ENCODE assay signal across 4 cellular contexts in the genomic region with DNA sequence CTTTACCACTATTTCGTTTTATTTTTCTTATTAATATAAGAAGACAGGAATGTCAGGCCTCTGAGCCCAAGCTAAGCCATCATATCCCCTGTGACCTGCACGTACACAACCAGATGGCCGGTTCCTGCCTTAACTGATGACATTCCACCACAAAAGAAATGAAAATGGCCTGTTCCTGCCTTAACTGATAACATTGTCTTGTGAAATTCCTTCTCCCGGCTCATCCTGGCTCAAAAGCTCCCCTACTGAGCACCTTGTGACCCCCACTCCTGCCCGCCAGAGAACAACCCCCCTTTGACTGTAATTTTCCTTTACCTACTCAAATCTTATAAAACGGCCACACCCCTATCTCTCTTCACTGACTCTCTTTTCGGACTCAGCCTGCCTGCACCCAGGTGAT.
A peak's percentile ranks its signal among the peaks of the same experiment; 100 is the strongest.
DNase-seq lines count a peak whose midpoint lies in the region; TF ChIP-seq lines count a peak whose summit lies in the region.
"Not testable (repeated sequence)": the region's sequence is repeated elsewhere in the genome, so short reads cannot be mapped to it uniquely, and the experiment has no call there.

No MANE protein-coding gene starts in this region.

- H3T11ph ChIP-seq in H9 (ENCODE audit: low read length): not testable (repeated sequence)

- H3K18ac ChIP-seq in H9 (ENCODE audit: insufficient read length, low read depth, low read length); mesendoderm (ENCODE audit: low read length): not testable (repeated sequence)

- not testable (repeated sequence) for H3K9ac ChIP-seq in H9 (ENCODE audit: extremely low read depth, insufficient read length, low read length); endodermal cell (ENCODE audit: extremely low read depth, low read length, poor library complexity, severe bottlenecking); mesendoderm (ENCODE audit: low read length)
- H3K9ac ChIP-seq in HUES64 (ENCODE audit: low read depth, low read length): peak overlapping the region; percentile 17; the same call in 1 of the 2 replicates

- H3K9me3 Mint-ChIP-seq in H9 (peaks cover 17 to 36% of the 10 kb centered on the region in 2 experiments), endodermal cell (peaks cover 56% of the 10 kb centered on the region)

- H4K91ac ChIP-seq in H9 (ENCODE audit: insufficient read length, low read depth, low read length): not testable (repeated sequence)

- H3K4me3 ChIP-seq in HUES64 (ENCODE audit: low read length); endodermal cell (ENCODE audit: low read length); mesendoderm (ENCODE audit: low read length): not testable (repeated sequence)

- not testable (repeated sequence) for H3K27me3 Mint-ChIP-seq in H9 (ENCODE audit: low read depth); endodermal cell (ENCODE audit: insufficient read depth)

- H3K79me2 ChIP-seq in H9 (ENCODE audit: insufficient read depth, low read length); mesendoderm (ENCODE audit: control insufficient read depth, insufficient read depth, low read length): not testable (repeated sequence)

- H3K23me2 ChIP-seq in H9 (ENCODE audit: insufficient read length, low read depth, low read length, poor library complexity, severe bottlenecking): not testable (repeated sequence)

- H3K4me3 Mint-ChIP-seq in H9 (peak overlapping the region in 1 of 2 experiments; percentile 45; a peak in 1 of 5 replicates), endodermal cell (peak overlapping the region; percentile 12)

- not testable (repeated sequence) for DNase-seq in H9, endodermal cell, mesendoderm

- not testable (repeated sequence) for H3K14ac ChIP-seq in H9 (ENCODE audit: insufficient read depth, low read length)

- not testable (repeated sequence) for H4K5ac ChIP-seq in H9 (ENCODE audit: insufficient read length, low read depth, low read length); mesendoderm (ENCODE audit: low read length)

- H3K27me3 ChIP-seq in H9 (ENCODE audit: insufficient read depth, low read length); HUES64 (ENCODE audit: insufficient read depth, low read length); endodermal cell (ENCODE audit: control insufficient read depth, insufficient read depth, low read length, poor library complexity, severe bottlenecking); mesendoderm (ENCODE audit: insufficient read depth, low read length, poor library complexity): not testable (repeated sequence)

- H3K36me3 Mint-ChIP-seq in H9 (ENCODE audit: insufficient read depth in 1 of 3, low read depth in 3 of 3) (peaks cover 24 to 29% (median 25%) of the 10 kb centered on the region in 3 experiments), endodermal cell (ENCODE audit: low read depth) (peaks cover 21% of the 10 kb centered on the region)

- H3K27ac Mint-ChIP-seq in H9 (peak overlapping the region; percentile 31 to 97 (median 89); a peak in 5 of 7 replicates), endodermal cell (peak overlapping the region; percentile 98)

- H3K56ac ChIP-seq in H9 (ENCODE audit: insufficient read length, low read depth, low read length); mesendoderm (ENCODE audit: low read length): not testable (repeated sequence)

- not testable (repeated sequence) for H2AK5ac ChIP-seq in H9 (ENCODE audit: insufficient read length, low read length); mesendoderm (ENCODE audit: low read length)

- H4K20me1 ChIP-seq in H9 (ENCODE audit: control insufficient read depth, insufficient read depth, insufficient read length): not testable (repeated sequence)

- H3K79me1 ChIP-seq in H9 (ENCODE audit: insufficient read depth, low read depth, low read length, poor library complexity, severe bottlenecking); mesendoderm (ENCODE audit: low read length): not testable (repeated sequence)

- H2BK120ac ChIP-seq in H9 (ENCODE audit: low read depth, low read length, poor library complexity, severe bottlenecking); mesendoderm (ENCODE audit: low read depth, low read length): not testable (repeated sequence)

- H3K4ac ChIP-seq in H9 (ENCODE audit: low read depth, low read length); mesendoderm (ENCODE audit: low read depth, low read length): not testable (repeated sequence)

- H3K36me3 ChIP-seq in HUES64 (ENCODE audit: insufficient read depth, low read length); endodermal cell (ENCODE audit: control insufficient read depth, insufficient read depth, low read length); mesendoderm (ENCODE audit: control insufficient read depth, insufficient read depth, low read length): not testable (repeated sequence)

- not testable (repeated sequence) for H2BK12ac ChIP-seq in H9 (ENCODE audit: insufficient read length, low read depth, low read length)

- H3K9me3 ChIP-seq in H9 (ENCODE audit: control insufficient read depth, low read depth, low read length); HUES64 (ENCODE audit: insufficient read depth, low read depth, low read length): not testable (repeated sequence)
- peaks cover 47% of the 10 kb centered on the region for H3K9me3 ChIP-seq in endodermal cell (ENCODE audit: control insufficient read depth, low read length)

- not testable (repeated sequence) for TF ChIP-seq CTCF in H9 (conservative IDR thresholded peaks at IDR 0.05); endodermal cell (conservative IDR thresholded peaks at IDR 0.05)

- H3K4me1 Mint-ChIP-seq in H9 (peaks cover 32% of the 10 kb centered on the region in 2 experiments), endodermal cell (peaks cover 30% of the 10 kb centered on the region)

- not testable (repeated sequence) for H3K4me2 ChIP-seq in H9 (ENCODE audit: insufficient read depth, insufficient read length, low read length); mesendoderm (ENCODE audit: low read length)

- not testable (repeated sequence) for H3K23ac ChIP-seq in H9 (ENCODE audit: insufficient read length, low read depth, low read length); mesendoderm (ENCODE audit: low read length)

- H2BK15ac ChIP-seq in H9 (ENCODE audit: low read depth, low read length); mesendoderm (replicated peaks; ENCODE audit: low read depth): not testable (repeated sequence)

- not testable (repeated sequence) for H2BK5ac ChIP-seq in H9 (ENCODE audit: insufficient read length, low read length); mesendoderm (ENCODE audit: low read length)

- not testable (repeated sequence) for H2BK20ac ChIP-seq in H9 (ENCODE audit: low read depth, low read length, poor library complexity, severe bottlenecking)

- WGBS in H9 (ENCODE audit: extremely low coverage, insufficient read length, low lambda C conversion rate): no CpG with 5 or more reads among the region's 7 CpGs
- WGBS in HUES64: 18% methylated on average over 6 of the region's 7 CpGs
- WGBS in endodermal cell (ENCODE audit: insufficient coverage in 1 of 2, insufficient read length in 1 of 2), 2 experiments: 18 to 30% methylated on average over 2 to 6 of the region's 7 CpGs
- 100% methylated on average over 1 of the region's 7 CpGs for WGBS in mesendoderm (ENCODE audit: extremely low coverage, insufficient coverage, low lambda C conversion rate)

- not testable (repeated sequence) for H3K4me1 ChIP-seq in H9 (ENCODE audit: insufficient read depth, low read length); endodermal cell (ENCODE audit: control insufficient read depth, insufficient read depth, low read length); mesendoderm (ENCODE audit: control insufficient read depth, low read depth, low read length)
- peaks cover 11% of the 10 kb centered on the region for H3K4me1 ChIP-seq in HUES64 (ENCODE audit: insufficient read depth, low read length)

- not testable (repeated sequence) for H4K8ac ChIP-seq in H9 (replicated peaks; ENCODE audit: insufficient read length, low read depth, low read length); mesendoderm (ENCODE audit: low read depth, low read length)

- H3K27ac ChIP-seq in H9 (ENCODE audit: insufficient read length, low read depth, low read length); endodermal cell (ENCODE audit: low read depth, low read length): not testable (repeated sequence)
- peak overlapping the region; percentile 2; the same call in 1 of the 2 replicates for H3K27ac ChIP-seq in HUES64 (ENCODE audit: low read depth, low read length)
- peak overlapping the region; percentile 62 for H3K27ac ChIP-seq in mesendoderm (ENCODE audit: low read depth, low read length)

- not testable (repeated sequence) for H2AFZ ChIP-seq in H9 (ENCODE audit: low read length)
